2 cellular contexts compared by ENCODE assay signal in the genomic region with DNA sequence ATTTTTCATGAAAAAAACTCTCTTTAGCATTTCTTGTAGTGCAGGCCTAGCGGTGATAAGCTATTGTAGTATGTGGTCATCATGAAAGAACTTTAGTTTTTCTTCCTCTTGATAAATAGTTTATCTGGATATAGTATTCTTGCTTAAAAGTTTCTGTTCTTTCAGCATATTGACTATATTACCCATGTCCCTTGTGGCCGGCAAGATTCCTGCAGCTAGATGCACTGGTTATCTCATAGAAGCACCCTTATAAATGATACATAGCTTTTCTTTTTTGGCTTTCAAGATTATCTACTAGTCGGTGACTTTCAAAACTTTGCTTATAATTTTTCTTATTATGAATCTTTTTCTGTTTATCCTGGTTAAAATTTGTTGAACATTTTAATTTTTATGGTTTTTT.
TF ChIP-seq lines count a peak whose summit lies in the region.

No MANE protein-coding gene starts in this region.

TF ChIP-seq in GM23338, 12 proteins besides CTCF, POLR2A, EP300 and RAD21 (continued from another document):
- TF ChIP-seq, protein P1, sequence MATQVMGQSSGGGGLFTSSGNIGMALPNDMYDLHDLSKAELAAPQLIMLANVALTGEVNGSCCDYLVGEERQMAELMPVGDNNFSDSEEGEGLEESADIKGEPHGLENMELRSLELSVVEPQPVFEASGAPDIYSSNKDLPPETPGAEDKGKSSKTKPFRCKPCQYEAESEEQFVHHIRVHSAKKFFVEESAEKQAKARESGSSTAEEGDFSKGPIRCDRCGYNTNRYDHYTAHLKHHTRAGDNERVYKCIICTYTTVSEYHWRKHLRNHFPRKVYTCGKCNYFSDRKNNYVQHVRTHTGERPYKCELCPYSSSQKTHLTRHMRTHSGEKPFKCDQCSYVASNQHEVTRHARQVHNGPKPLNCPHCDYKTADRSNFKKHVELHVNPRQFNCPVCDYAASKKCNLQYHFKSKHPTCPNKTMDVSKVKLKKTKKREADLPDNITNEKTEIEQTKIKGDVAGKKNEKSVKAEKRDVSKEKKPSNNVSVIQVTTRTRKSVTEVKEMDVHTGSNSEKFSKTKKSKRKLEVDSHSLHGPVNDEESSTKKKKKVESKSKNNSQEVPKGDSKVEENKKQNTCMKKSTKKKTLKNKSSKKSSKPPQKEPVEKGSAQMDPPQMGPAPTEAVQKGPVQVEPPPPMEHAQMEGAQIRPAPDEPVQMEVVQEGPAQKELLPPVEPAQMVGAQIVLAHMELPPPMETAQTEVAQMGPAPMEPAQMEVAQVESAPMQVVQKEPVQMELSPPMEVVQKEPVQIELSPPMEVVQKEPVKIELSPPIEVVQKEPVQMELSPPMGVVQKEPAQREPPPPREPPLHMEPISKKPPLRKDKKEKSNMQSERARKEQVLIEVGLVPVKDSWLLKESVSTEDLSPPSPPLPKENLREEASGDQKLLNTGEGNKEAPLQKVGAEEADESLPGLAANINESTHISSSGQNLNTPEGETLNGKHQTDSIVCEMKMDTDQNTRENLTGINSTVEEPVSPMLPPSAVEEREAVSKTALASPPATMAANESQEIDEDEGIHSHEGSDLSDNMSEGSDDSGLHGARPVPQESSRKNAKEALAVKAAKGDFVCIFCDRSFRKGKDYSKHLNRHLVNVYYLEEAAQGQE (IDR thresholded peaks at IDR 0.05; ENCODE audit: unreplicated experiment) = no peak
- TF ChIP-seq, protein P2, sequence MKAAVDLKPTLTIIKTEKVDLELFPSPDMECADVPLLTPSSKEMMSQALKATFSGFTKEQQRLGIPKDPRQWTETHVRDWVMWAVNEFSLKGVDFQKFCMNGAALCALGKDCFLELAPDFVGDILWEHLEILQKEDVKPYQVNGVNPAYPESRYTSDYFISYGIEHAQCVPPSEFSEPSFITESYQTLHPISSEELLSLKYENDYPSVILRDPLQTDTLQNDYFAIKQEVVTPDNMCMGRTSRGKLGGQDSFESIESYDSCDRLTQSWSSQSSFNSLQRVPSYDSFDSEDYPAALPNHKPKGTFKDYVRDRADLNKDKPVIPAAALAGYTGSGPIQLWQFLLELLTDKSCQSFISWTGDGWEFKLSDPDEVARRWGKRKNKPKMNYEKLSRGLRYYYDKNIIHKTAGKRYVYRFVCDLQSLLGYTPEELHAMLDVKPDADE (IDR thresholded peaks at IDR 0.05) = no peak
- TF ChIP-seq EZH2 (IDR thresholded peaks at IDR 0.05; ENCODE audit: low read depth, unreplicated experiment) (no peak), JUNB (IDR thresholded peaks at IDR 0.05; ENCODE audit: unreplicated experiment) (no peak), ZNF331 (CRISPR knock-in tag; IDR thresholded peaks at IDR 0.05; ENCODE audit: low read depth) (no peak), STAT1 (IDR thresholded peaks at IDR 0.05; ENCODE audit: unreplicated experiment) (no peak), ZNF114 (CRISPR knock-in tag; IDR thresholded peaks at IDR 0.05) (no peak), NANOG (IDR thresholded peaks at IDR 0.05; ENCODE audit: borderline replicate concordance) (no peak)
- TF ChIP-seq, protein P3, sequence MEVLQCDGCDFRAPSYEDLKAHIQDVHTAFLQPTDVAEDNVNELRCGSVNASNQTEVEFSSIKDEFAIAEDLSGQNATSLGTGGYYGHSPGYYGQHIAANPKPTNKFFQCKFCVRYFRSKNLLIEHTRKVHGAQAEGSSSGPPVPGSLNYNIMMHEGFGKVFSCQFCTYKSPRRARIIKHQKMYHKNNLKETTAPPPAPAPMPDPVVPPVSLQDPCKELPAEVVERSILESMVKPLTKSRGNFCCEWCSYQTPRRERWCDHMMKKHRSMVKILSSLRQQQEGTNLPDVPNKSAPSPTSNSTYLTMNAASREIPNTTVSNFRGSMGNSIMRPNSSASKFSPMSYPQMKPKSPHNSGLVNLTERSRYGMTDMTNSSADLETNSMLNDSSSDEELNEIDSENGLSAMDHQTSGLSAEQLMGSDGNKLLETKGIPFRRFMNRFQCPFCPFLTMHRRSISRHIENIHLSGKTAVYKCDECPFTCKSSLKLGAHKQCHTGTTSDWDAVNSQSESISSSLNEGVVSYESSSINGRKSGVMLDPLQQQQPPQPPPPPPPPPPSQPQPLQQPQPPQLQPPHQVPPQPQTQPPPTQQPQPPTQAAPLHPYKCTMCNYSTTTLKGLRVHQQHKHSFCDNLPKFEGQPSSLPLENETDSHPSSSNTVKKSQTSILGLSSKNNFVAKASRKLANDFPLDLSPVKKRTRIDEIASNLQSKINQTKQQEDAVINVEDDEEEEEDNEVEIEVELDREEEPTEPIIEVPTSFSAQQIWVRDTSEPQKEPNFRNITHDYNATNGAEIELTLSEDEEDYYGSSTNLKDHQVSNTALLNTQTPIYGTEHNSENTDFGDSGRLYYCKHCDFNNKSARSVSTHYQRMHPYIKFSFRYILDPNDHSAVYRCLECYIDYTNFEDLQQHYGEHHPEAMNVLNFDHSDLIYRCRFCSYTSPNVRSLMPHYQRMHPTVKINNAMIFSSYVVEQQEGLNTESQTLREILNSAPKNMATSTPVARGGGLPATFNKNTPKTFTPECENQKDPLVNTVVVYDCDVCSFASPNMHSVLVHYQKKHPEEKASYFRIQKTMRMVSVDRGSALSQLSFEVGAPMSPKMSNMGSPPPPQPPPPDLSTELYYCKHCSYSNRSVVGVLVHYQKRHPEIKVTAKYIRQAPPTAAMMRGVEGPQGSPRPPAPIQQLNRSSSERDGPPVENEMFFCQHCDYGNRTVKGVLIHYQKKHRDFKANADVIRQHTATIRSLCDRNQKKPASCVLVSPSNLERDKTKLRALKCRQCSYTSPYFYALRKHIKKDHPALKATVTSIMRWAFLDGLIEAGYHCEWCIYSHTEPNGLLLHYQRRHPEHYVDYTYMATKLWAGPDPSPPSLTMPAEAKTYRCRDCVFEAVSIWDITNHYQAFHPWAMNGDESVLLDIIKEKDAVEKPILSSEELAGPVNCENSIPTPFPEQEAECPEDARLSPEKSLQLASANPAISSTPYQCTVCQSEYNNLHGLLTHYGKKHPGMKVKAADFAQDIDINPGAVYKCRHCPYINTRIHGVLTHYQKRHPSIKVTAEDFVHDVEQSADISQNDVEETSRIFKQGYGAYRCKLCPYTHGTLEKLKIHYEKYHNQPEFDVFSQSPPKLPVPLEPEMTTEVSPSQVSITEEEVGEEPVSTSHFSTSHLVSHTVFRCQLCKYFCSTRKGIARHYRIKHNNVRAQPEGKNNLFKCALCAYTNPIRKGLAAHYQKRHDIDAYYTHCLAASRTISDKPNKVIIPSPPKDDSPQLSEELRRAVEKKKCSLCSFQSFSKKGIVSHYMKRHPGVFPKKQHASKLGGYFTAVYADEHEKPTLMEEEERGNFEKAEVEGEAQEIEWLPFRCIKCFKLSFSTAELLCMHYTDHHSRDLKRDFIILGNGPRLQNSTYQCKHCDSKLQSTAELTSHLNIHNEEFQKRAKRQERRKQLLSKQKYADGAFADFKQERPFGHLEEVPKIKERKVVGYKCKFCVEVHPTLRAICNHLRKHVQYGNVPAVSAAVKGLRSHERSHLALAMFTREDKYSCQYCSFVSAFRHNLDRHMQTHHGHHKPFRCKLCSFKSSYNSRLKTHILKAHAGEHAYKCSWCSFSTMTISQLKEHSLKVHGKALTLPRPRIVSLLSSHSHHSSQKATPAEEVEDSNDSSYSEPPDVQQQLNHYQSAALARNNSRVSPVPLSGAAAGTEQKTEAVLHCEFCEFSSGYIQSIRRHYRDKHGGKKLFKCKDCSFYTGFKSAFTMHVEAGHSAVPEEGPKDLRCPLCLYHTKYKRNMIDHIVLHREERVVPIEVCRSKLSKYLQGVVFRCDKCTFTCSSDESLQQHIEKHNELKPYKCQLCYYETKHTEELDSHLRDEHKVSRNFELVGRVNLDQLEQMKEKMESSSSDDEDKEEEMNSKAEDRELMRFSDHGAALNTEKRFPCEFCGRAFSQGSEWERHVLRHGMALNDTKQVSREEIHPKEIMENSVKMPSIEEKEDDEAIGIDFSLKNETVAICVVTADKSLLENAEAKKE (CRISPR knock-in tag; IDR thresholded peaks at IDR 0.05) = no peak

TF ChIP-seq in K562, 482 proteins besides CTCF, POLR2A, EP300 and RAD21 (continued from another document):
- TF ChIP-seq, protein P4, sequence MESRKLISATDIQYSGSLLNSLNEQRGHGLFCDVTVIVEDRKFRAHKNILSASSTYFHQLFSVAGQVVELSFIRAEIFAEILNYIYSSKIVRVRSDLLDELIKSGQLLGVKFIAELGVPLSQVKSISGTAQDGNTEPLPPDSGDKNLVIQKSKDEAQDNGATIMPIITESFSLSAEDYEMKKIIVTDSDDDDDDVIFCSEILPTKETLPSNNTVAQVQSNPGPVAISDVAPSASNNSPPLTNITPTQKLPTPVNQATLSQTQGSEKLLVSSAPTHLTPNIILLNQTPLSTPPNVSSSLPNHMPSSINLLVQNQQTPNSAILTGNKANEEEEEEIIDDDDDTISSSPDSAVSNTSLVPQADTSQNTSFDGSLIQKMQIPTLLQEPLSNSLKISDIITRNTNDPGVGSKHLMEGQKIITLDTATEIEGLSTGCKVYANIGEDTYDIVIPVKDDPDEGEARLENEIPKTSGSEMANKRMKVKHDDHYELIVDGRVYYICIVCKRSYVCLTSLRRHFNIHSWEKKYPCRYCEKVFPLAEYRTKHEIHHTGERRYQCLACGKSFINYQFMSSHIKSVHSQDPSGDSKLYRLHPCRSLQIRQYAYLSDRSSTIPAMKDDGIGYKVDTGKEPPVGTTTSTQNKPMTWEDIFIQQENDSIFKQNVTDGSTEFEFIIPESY (CRISPR knock-in tag; IDR thresholded peaks at IDR 0.05) = no peak
- TF ChIP-seq BRD4 (IDR thresholded peaks at IDR 0.05) = no peak
- no peak for TF ChIP-seq NCOA4 (IDR thresholded peaks at IDR 0.05; ENCODE audit: partially characterized antibody)
- TF ChIP-seq DIDO1 (tag; IDR thresholded peaks at IDR 0.05; ENCODE audit: low read depth) = no peak
- TF ChIP-seq, protein P5, sequence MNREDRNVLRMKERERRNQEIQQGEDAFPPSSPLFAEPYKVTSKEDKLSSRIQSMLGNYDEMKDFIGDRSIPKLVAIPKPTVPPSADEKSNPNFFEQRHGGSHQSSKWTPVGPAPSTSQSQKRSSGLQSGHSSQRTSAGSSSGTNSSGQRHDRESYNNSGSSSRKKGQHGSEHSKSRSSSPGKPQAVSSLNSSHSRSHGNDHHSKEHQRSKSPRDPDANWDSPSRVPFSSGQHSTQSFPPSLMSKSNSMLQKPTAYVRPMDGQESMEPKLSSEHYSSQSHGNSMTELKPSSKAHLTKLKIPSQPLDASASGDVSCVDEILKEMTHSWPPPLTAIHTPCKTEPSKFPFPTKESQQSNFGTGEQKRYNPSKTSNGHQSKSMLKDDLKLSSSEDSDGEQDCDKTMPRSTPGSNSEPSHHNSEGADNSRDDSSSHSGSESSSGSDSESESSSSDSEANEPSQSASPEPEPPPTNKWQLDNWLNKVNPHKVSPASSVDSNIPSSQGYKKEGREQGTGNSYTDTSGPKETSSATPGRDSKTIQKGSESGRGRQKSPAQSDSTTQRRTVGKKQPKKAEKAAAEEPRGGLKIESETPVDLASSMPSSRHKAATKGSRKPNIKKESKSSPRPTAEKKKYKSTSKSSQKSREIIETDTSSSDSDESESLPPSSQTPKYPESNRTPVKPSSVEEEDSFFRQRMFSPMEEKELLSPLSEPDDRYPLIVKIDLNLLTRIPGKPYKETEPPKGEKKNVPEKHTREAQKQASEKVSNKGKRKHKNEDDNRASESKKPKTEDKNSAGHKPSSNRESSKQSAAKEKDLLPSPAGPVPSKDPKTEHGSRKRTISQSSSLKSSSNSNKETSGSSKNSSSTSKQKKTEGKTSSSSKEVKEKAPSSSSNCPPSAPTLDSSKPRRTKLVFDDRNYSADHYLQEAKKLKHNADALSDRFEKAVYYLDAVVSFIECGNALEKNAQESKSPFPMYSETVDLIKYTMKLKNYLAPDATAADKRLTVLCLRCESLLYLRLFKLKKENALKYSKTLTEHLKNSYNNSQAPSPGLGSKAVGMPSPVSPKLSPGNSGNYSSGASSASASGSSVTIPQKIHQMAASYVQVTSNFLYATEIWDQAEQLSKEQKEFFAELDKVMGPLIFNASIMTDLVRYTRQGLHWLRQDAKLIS (CRISPR knock-in tag; IDR thresholded peaks at IDR 0.05) = no peak
- TF ChIP-seq, protein P6, sequence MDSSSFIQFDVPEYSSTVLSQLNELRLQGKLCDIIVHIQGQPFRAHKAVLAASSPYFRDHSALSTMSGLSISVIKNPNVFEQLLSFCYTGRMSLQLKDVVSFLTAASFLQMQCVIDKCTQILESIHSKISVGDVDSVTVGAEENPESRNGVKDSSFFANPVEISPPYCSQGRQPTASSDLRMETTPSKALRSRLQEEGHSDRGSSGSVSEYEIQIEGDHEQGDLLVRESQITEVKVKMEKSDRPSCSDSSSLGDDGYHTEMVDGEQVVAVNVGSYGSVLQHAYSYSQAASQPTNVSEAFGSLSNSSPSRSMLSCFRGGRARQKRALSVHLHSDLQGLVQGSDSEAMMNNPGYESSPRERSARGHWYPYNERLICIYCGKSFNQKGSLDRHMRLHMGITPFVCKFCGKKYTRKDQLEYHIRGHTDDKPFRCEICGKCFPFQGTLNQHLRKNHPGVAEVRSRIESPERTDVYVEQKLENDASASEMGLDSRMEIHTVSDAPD (CRISPR knock-in tag; IDR thresholded peaks at IDR 0.05) = no peak
TF ChIP-seq in K562: peak in this region for 0.
